ENCODE assay signal across 1 cellular context in genomic region chr4:123479944-123480343, GRCh38.
A peak's percentile ranks its signal among the peaks of the same experiment; 100 is the strongest.
TF ChIP-seq lines count a peak whose summit lies in the region.

No MANE protein-coding gene starts in this region.

TF ChIP-seq in HepG2, 621 proteins besides CTCF, POLR2A, EP300 and RAD21 (continued from another document and continues in another):
- TF ChIP-seq, protein P1, sequence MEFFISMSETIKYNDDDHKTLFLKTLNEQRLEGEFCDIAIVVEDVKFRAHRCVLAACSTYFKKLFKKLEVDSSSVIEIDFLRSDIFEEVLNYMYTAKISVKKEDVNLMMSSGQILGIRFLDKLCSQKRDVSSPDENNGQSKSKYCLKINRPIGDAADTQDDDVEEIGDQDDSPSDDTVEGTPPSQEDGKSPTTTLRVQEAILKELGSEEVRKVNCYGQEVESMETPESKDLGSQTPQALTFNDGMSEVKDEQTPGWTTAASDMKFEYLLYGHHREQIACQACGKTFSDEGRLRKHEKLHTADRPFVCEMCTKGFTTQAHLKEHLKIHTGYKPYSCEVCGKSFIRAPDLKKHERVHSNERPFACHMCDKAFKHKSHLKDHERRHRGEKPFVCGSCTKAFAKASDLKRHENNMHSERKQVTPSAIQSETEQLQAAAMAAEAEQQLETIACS (CRISPR knock-in tag; IDR thresholded peaks at IDR 0.05): no peak
- TF ChIP-seq POGK (CRISPR knock-in tag; conservative IDR thresholded peaks at IDR 0.05) (peak; percentile 51; the same call in 1 of the 2 replicates), HMG20B (CRISPR knock-in tag; conservative IDR thresholded peaks at IDR 0.05) (peak; percentile 87), GABPA (IDR thresholded peaks at IDR 0.05; ENCODE audit: low read depth, low read length) (no peak), GABPA (CRISPR knock-in tag; IDR thresholded peaks at IDR 0.05; ENCODE audit: low read depth) (peak; percentile 37; the same call in 1 of the 2 replicates), MED13 (CRISPR knock-in tag; IDR thresholded peaks at IDR 0.05) (0 out of 2 replicates have a peak, but pooled peaks have one; percentile 48), NR1H2 (CRISPR knock-in tag; IDR thresholded peaks at IDR 0.05; ENCODE audit: borderline replicate concordance, low read depth) (no peak), ZFP41 (CRISPR knock-in tag; IDR thresholded peaks at IDR 0.05; ENCODE audit: borderline replicate concordance) (no peak), KDM4B (CRISPR knock-in tag; IDR thresholded peaks at IDR 0.05) (peak; percentile 87; the same call in 1 of the 2 replicates), BHLHE40 (IDR thresholded peaks at IDR 0.05; ENCODE audit: low read length) (peak; percentile 70), SIX4 (CRISPR knock-in tag; IDR thresholded peaks at IDR 0.05) (peak; percentile 64; the same call in 1 of the 2 replicates), NR0B2 (CRISPR knock-in tag; IDR thresholded peaks at IDR 0.05) (no peak), NONO (IDR thresholded peaks at IDR 0.05) (no peak), NONO (CRISPR knock-in tag; conservative IDR thresholded peaks at IDR 0.05) (0 out of 2 replicates have a peak, but pooled peaks have one; percentile 42), SOX5 (CRISPR knock-in tag; IDR thresholded peaks at IDR 0.05; ENCODE audit: borderline replicate concordance) (peak; percentile 89), HOXA5 (CRISPR knock-in tag; IDR thresholded peaks at IDR 0.05) (peak; percentile 54; the same call in 1 of the 2 replicates), HDAC1 (CRISPR knock-in tag; IDR thresholded peaks at IDR 0.05) (peak; percentile 79), SAP130 (CRISPR knock-in tag; IDR thresholded peaks at IDR 0.05; ENCODE audit: low read depth) (peak; percentile 86), HCFC1 (IDR thresholded peaks at IDR 0.05; ENCODE audit: low read depth, low read length) (no peak), KLF6 (CRISPR knock-in tag; IDR thresholded peaks at IDR 0.05) (peak; percentile 59; the same call in 1 of the 2 replicates), KDM3A (CRISPR knock-in tag; IDR thresholded peaks at IDR 0.05; ENCODE audit: low read depth) (no peak; the same call in 1 of the 2 replicates), SIX1 (CRISPR knock-in tag; IDR thresholded peaks at IDR 0.05; ENCODE audit: borderline replicate concordance) (peak; percentile 36; the same call in 1 of the 2 replicates), HMG20A (CRISPR knock-in tag; IDR thresholded peaks at IDR 0.05; ENCODE audit: borderline replicate concordance) (peak; percentile 91), ZNF580 (CRISPR knock-in tag; IDR thresholded peaks at IDR 0.05; ENCODE audit: borderline replicate concordance, low read depth) (peak; percentile 51; the same call in 1 of the 2 replicates), ZBTB1 (CRISPR knock-in tag; IDR thresholded peaks at IDR 0.05; ENCODE audit: borderline replicate concordance) (no peak), ZNF619 (CRISPR knock-in tag; IDR thresholded peaks at IDR 0.05) (no peak), MIER3 (CRISPR knock-in tag; IDR thresholded peaks at IDR 0.05; ENCODE audit: borderline replicate concordance) (peak; percentile 68; the same call in 1 of the 2 replicates), RXRB (CRISPR knock-in tag; IDR thresholded peaks at IDR 0.05; ENCODE audit: borderline replicate concordance) (peak; percentile 89; the same call in 1 of the 2 replicates), CEBPG (CRISPR knock-in tag; IDR thresholded peaks at IDR 0.05) (peak; percentile 99)
- TF ChIP-seq, protein P2, sequence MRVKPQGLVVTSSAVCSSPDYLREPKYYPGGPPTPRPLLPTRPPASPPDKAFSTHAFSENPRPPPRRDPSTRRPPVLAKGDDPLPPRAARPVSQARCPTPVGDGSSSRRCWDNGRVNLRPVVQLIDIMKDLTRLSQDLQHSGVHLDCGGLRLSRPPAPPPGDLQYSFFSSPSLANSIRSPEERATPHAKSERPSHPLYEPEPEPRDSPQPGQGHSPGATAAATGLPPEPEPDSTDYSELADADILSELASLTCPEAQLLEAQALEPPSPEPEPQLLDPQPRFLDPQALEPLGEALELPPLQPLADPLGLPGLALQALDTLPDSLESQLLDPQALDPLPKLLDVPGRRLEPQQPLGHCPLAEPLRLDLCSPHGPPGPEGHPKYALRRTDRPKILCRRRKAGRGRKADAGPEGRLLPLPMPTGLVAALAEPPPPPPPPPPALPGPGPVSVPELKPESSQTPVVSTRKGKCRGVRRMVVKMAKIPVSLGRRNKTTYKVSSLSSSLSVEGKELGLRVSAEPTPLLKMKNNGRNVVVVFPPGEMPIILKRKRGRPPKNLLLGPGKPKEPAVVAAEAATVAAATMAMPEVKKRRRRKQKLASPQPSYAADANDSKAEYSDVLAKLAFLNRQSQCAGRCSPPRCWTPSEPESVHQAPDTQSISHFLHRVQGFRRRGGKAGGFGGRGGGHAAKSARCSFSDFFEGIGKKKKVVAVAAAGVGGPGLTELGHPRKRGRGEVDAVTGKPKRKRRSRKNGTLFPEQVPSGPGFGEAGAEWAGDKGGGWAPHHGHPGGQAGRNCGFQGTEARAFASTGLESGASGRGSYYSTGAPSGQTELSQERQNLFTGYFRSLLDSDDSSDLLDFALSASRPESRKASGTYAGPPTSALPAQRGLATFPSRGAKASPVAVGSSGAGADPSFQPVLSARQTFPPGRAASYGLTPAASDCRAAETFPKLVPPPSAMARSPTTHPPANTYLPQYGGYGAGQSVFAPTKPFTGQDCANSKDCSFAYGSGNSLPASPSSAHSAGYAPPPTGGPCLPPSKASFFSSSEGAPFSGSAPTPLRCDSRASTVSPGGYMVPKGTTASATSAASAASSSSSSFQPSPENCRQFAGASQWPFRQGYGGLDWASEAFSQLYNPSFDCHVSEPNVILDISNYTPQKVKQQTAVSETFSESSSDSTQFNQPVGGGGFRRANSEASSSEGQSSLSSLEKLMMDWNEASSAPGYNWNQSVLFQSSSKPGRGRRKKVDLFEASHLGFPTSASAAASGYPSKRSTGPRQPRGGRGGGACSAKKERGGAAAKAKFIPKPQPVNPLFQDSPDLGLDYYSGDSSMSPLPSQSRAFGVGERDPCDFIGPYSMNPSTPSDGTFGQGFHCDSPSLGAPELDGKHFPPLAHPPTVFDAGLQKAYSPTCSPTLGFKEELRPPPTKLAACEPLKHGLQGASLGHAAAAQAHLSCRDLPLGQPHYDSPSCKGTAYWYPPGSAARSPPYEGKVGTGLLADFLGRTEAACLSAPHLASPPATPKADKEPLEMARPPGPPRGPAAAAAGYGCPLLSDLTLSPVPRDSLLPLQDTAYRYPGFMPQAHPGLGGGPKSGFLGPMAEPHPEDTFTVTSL (CRISPR knock-in tag; IDR thresholded peaks at IDR 0.05; ENCODE audit: borderline replicate concordance): peak; percentile 69
- TF ChIP-seq, protein P3, sequence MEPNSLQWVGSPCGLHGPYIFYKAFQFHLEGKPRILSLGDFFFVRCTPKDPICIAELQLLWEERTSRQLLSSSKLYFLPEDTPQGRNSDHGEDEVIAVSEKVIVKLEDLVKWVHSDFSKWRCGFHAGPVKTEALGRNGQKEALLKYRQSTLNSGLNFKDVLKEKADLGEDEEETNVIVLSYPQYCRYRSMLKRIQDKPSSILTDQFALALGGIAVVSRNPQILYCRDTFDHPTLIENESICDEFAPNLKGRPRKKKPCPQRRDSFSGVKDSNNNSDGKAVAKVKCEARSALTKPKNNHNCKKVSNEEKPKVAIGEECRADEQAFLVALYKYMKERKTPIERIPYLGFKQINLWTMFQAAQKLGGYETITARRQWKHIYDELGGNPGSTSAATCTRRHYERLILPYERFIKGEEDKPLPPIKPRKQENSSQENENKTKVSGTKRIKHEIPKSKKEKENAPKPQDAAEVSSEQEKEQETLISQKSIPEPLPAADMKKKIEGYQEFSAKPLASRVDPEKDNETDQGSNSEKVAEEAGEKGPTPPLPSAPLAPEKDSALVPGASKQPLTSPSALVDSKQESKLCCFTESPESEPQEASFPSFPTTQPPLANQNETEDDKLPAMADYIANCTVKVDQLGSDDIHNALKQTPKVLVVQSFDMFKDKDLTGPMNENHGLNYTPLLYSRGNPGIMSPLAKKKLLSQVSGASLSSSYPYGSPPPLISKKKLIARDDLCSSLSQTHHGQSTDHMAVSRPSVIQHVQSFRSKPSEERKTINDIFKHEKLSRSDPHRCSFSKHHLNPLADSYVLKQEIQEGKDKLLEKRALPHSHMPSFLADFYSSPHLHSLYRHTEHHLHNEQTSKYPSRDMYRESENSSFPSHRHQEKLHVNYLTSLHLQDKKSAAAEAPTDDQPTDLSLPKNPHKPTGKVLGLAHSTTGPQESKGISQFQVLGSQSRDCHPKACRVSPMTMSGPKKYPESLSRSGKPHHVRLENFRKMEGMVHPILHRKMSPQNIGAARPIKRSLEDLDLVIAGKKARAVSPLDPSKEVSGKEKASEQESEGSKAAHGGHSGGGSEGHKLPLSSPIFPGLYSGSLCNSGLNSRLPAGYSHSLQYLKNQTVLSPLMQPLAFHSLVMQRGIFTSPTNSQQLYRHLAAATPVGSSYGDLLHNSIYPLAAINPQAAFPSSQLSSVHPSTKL (CRISPR knock-in tag; IDR thresholded peaks at IDR 0.05): peak; percentile 95
- TF ChIP-seq, protein P4, sequence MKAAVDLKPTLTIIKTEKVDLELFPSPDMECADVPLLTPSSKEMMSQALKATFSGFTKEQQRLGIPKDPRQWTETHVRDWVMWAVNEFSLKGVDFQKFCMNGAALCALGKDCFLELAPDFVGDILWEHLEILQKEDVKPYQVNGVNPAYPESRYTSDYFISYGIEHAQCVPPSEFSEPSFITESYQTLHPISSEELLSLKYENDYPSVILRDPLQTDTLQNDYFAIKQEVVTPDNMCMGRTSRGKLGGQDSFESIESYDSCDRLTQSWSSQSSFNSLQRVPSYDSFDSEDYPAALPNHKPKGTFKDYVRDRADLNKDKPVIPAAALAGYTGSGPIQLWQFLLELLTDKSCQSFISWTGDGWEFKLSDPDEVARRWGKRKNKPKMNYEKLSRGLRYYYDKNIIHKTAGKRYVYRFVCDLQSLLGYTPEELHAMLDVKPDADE (CRISPR knock-in tag; IDR thresholded peaks at IDR 0.05): no peak
- TF ChIP-seq, protein P5, sequence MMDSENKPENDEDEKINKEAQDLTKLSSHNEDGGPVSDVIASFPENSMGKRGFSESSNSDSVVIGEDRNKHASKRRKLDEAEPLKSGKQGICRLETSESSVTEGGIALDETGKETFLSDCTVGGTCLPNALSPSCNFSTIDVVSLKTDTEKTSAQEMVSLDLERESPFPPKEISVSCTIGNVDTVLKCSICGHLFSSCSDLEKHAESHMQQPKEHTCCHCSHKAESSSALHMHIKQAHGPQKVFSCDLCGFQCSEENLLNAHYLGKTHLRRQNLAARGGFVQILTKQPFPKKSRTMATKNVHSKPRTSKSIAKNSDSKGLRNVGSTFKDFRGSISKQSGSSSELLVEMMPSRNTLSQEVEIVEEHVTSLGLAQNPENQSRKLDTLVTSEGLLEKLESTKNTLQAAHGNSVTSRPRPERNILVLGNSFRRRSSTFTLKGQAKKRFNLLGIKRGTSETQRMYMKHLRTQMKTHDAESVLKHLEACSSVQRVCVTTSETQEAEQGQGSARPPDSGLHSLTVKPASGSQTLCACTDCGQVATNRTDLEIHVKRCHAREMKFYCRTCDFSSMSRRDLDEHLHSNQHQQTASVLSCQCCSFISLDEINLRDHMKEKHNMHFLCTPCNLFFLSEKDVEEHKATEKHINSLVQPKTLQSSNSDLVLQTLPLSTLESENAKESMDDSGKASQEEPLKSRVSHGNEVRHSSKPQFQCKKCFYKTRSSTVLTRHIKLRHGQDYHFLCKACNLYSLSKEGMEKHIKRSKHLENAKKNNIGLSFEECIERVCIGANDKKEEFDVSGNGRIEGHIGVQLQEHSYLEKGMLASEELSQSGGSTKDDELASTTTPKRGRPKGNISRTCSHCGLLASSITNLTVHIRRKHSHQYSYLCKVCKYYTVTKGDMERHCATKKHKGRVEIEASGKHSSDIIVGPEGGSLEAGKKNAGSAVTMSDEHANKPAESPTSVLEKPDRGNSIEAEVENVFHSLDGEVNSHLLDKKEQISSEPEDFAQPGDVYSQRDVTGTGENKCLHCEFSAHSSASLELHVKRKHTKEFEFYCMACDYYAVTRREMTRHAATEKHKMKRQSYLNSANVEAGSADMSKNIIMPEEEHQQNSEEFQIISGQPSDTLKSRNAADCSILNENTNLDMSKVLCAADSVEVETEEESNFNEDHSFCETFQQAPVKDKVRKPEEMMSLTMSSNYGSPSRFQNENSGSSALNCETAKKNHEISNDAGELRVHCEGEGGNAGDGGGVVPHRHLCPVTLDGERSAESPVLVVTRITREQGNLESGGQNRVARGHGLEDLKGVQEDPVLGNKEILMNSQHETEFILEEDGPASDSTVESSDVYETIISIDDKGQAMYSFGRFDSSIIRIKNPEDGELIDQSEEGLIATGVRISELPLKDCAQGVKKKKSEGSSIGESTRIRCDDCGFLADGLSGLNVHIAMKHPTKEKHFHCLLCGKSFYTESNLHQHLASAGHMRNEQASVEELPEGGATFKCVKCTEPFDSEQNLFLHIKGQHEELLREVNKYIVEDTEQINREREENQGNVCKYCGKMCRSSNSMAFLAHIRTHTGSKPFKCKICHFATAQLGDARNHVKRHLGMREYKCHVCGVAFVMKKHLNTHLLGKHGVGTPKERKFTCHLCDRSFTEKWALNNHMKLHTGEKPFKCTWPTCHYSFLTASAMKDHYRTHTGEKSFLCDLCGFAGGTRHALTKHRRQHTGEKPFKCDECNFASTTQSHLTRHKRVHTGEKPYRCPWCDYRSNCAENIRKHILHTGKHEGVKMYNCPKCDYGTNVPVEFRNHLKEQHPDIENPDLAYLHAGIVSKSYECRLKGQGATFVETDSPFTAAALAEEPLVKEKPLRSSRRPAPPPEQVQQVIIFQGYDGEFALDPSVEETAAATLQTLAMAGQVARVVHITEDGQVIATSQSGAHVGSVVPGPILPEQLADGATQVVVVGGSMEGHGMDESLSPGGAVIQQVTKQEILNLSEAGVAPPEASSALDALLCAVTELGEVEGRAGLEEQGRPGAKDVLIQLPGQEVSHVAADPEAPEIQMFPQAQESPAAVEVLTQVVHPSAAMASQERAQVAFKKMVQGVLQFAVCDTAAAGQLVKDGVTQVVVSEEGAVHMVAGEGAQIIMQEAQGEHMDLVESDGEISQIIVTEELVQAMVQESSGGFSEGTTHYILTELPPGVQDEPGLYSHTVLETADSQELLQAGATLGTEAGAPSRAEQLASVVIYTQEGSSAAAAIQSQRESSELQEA (CRISPR knock-in tag; IDR thresholded peaks at IDR 0.05; ENCODE audit: not compliant biosample characterization): no peak
